8 cellular contexts compared by ENCODE assay signal in the genomic region with DNA sequence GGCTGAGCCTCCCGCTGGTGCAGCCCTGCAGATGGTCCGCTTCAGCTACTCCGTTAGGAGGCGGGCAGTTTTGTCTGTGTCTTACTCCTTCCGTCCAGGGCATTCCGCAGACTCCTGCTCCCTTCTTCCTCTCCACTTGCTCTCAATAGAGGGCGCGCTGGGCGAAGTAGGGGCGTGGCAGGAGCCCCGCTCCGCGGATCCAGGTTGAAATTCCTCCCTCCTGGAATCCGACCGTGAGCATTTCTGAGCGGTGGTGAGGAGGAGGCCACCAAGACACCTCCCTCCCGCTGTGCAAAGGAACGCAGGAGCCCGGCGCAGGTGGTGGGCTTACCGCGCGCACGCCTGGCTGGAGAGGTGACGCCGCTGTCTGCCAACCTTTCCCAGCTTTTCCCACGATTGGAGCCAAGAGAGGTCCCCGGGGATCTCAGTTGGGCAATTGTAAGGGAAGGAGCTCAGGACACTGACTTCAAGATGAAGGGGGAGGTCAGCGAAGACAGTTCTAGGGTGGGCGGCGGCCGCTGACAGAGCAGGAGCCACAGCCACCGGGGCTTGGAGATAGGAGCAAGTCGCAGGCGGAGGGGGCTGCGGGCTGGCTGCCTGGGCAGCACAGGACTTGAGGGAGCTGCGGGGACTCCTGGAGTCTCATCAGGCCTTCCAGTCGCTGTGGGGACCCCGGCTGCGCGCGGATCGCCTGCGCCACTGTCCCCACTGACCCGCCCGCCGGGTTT.
DNase-seq lines count a peak whose midpoint lies in the region; ATAC-seq and TF ChIP-seq lines count a peak whose summit lies in the region.

No MANE protein-coding gene starts in this region.

- no peak overlapping the region for H3K27ac ChIP-seq in right atrium auricular region

- DNase-seq in Right ventricle myocardium superior (peak; percentile 58), right atrium auricular region (ENCODE audit: low spot score) (no peak), T47D (ENCODE audit: low read depth in 1 of 2, low spot score in 1 of 2) (peak; percentile 21 to 65), kidney glomerular epithelial cell (lab: John Stamatoyannopoulos, UW) (peak; percentile 83), stromal cell of bone marrow (ENCODE audit: low read depth) (peak; percentile 7), cortex of kidney (lab: John Stamatoyannopoulos, UW) (no peak)

- H3K36me3 ChIP-seq in right atrium auricular region: no peaks in the 10 kb centered on the region

- intact Hi-C loops in Right ventricle myocardium superior (cut with DNase I): no loop called here

- no peaks in the 10 kb centered on the region for H3K9me3 ChIP-seq in right atrium auricular region

- in situ Hi-C loops in T47D (cut with HindIII; ENCODE audit: low pct_unique_long_range_greater_than_20kb, low sequenced_read_pairs): no loop called here

- ATAC-seq in Right ventricle myocardium superior (ENCODE audit: poor library complexity): peak; percentile 72
- ATAC-seq in HG03565 (IDR thresholded peaks at IDR 0.05; ENCODE audit: unreplicated experiment): peak; percentile 64
- no peak for ATAC-seq in GM18867 (IDR thresholded peaks at IDR 0.05; ENCODE audit: unreplicated experiment)

- H3K4me3 ChIP-seq in right atrium auricular region: peak overlapping the region in 1 of 2 donors; percentile 34

- no peaks in the 10 kb centered on the region for H3K27me3 ChIP-seq in right atrium auricular region

- H3K4me1 ChIP-seq in right atrium auricular region: peaks cover 0 to 7% of the 10 kb centered on the region in 2 donors

- peak in 1 of 2 donors; percentile 37 for TF ChIP-seq CTCF in right atrium auricular region (IDR thresholded peaks at IDR 0.05)

Comparison
In these comparisons a context has a peak if more than half of its experiments do, and no peak if none do; other contexts are left out.
1. DNase-seq: peak in Right ventricle myocardium superior (single experiment), T47D (2 of 2), kidney glomerular epithelial cell (single experiment) and stromal cell of bone marrow (single experiment); none in right atrium auricular region (single experiment) and cortex of kidney (single experiment).